Comparison of ENCODE assay signal across 9 cellular contexts in genomic region chr10:61898435-61898778, GRCh38. TPM values are rescaled to one million over a fixed set of nuclear protein-coding genes. Genes with fewer than 3 reads are reported as not detected.
DNase-seq lines count a peak whose midpoint lies in the region; ATAC-seq, FAIRE-seq and TF ChIP-seq lines count a peak whose summit lies in the region.
"Had no signal": no experiment of that assay in that cellular context is flagged by ENCODE, and none has a peak within 500 bp of the region (broad histone marks: within the 10 kb centered on the region; RNA-seq: fewer than 3 reads in every experiment).

No MANE protein-coding gene starts in this region.

- peaks cover 28% of the 10 kb centered on the region for H3K4me1 ChIP-seq in GM12878 (ENCODE audit: control insufficient read depth, insufficient read depth, low read length)
- H3K4me1 ChIP-seq in right lobe of liver = peaks cover 0 to 18% (median 0%) of the 10 kb centered on the region in 4 donors

- TF ChIP-seq CTCF in GM12878 (IDR thresholded peaks at IDR 0.05 in 2 of 3, conservative IDR thresholded peaks at IDR 0.05 in 1 of 3; ENCODE audit: control insufficient read depth in 2 of 3, extremely low read depth in 1 of 3, insufficient read depth in 1 of 3, low read depth in 3 of 3, low read length in 3 of 3) = no peak
- no peak for TF ChIP-seq CTCF in right lobe of liver (IDR thresholded peaks at IDR 0.05)

- H3K9ac ChIP-seq in GM12878 (ENCODE audit: control insufficient read depth, insufficient read depth, low read length) = no peak overlapping the region; the same call in 1 of the 2 replicates

- TF ChIP-seq POLR2A in GM12878 (IDR thresholded peaks at IDR 0.05; ENCODE audit: low read depth, low read length) (no peak), right lobe of liver (IDR thresholded peaks at IDR 0.05) (no peak)

- H3K27ac Mint-ChIP-seq in activated T-cell treated with anti-CD3 and anti-CD28 coated beads, Interleukin-2, amount 50 U/mL, for 24 hours = peak overlapping the region; percentile 20
- H3K27ac Mint-ChIP-seq in stimulated activated memory B cell treated with anti-CD40 and anti-IgM and Interleukin-4, amounts not matched to agents 10 μg/mL and 1 μg/mL and 100 μg/mL, for 72 hours = peak overlapping the region; percentile 100

- SMC1A ChIA-PET in GM12878 (lab: Charles Lee; ENCODE audit: uncharacterized antibody, unreplicated experiment) = interaction anchor here (0.7 to 5.0 kb wide), 9 partner anchors 8 to 348 kb away, joined by 3 to 42 read pairs (median 4); no protein-coding TSS in a partner anchor

- DNase-seq in activated T-cell treated with anti-CD3 and anti-CD28 coated beads, Interleukin-2, amount 50 U/mL, for 24 hours = no peak
- DNase-seq in activated T-cell treated with anti-CD3 and anti-CD28 coated beads, Interleukin-2, amount 50 U/mL, for 1 hour = no peak
- peak; percentile 60 for DNase-seq in NCI-H2171 (lab: John Stamatoyannopoulos, UW)
- DNase-seq in GM12878 (ENCODE audit: low read depth, low spot score) = no peak
- DNase-seq in right lobe of liver = no peak
- DNase-seq: MG63 had no signal

- peak overlapping the region; percentile 90 for H3K4me3 Mint-ChIP-seq in activated T-cell treated with anti-CD3 and anti-CD28 coated beads, Interleukin-2, amount 50 U/mL, for 24 hours
- H3K4me3 Mint-ChIP-seq in stimulated activated memory B cell treated with anti-CD40 and anti-IgM and Interleukin-4, amounts not matched to agents 10 μg/mL and 1 μg/mL and 100 μg/mL, for 72 hours = peak overlapping the region; percentile 93

- POLR2A ChIA-PET in GM12878 (lab: Charles Lee) = interaction anchor here (0.5 to 0.6 kb wide), 2 partner anchors 45 to 1447 kb away, joined by 4 to 6 read pairs; no protein-coding TSS in a partner anchor

- peak overlapping the region; percentile 61 for H2AFZ ChIP-seq in GM12878 (ENCODE audit: control insufficient read depth, low read depth, low read length)

- H3K36me3 Mint-ChIP-seq in activated T-cell treated with anti-CD3 and anti-CD28 coated beads, Interleukin-2, amount 50 U/mL, for 24 hours (ENCODE audit: low read depth) = peaks cover 24% of the 10 kb centered on the region
- peaks cover 8% of the 10 kb centered on the region for H3K36me3 Mint-ChIP-seq in stimulated activated memory B cell treated with anti-CD40 and anti-IgM and Interleukin-4, amounts not matched to agents 10 μg/mL and 1 μg/mL and 100 μg/mL, for 72 hours

- RAD21 ChIA-PET in GM12878 (lab: Charles Lee; ENCODE audit: unreplicated experiment) = interaction anchor here (1.0 to 2.5 kb wide), 5 partner anchors 47 to 346 kb away, joined by 3 to 29 read pairs (median 6); no protein-coding TSS in a partner anchor

- TF ChIP-seq EP300 in GM12878 (IDR thresholded peaks at IDR 0.05; ENCODE audit: borderline replicate concordance in 1 of 2, control insufficient read depth in 1 of 2, low read depth in 2 of 2, low read length in 2 of 2) = no peak

- ATAC-seq in GM12878 = no peak
- no peak for ATAC-seq in stimulated activated memory B cell treated with anti-CD40 and anti-IgM and Interleukin-4, amounts not matched to agents 10 μg/mL and 1 μg/mL and 100 μg/mL, for 72 hours
- no peak for ATAC-seq in HG02885 (IDR thresholded peaks at IDR 0.05; ENCODE audit: poor library complexity, unreplicated experiment)
- no peak for ATAC-seq in right lobe of liver
- ATAC-seq in GM18867 (IDR thresholded peaks at IDR 0.05; ENCODE audit: unreplicated experiment) = no peak

- H3K9me3 ChIP-seq in GM12878 (replicated peaks; ENCODE audit: control insufficient read depth, insufficient read depth, low read length) = no peaks in the 10 kb centered on the region
- H3K9me3 ChIP-seq in right lobe of liver = no peaks in the 10 kb centered on the region
- H3K9me3 ChIP-seq: MG63 had no signal

- FAIRE-seq in GM12878 (lab: Jason Lieb, UNC) = no peak

- peaks cover 28% of the 10 kb centered on the region for H3K79me2 ChIP-seq in GM12878 (ENCODE audit: control insufficient read depth, insufficient read depth, low read length)

- H3K4me1 Mint-ChIP-seq in activated T-cell treated with anti-CD3 and anti-CD28 coated beads, Interleukin-2, amount 50 U/mL, for 24 hours (ENCODE audit: low read depth) = peaks cover 45% of the 10 kb centered on the region
- peaks cover 36% of the 10 kb centered on the region for H3K4me1 Mint-ChIP-seq in stimulated activated memory B cell treated with anti-CD40 and anti-IgM and Interleukin-4, amounts not matched to agents 10 μg/mL and 1 μg/mL and 100 μg/mL, for 72 hours

- no peaks in the 10 kb centered on the region for H3K9me3 Mint-ChIP-seq in activated T-cell treated with anti-CD3 and anti-CD28 coated beads, Interleukin-2, amount 50 U/mL, for 24 hours
- H3K9me3 Mint-ChIP-seq in stimulated activated memory B cell treated with anti-CD40 and anti-IgM and Interleukin-4, amounts not matched to agents 10 μg/mL and 1 μg/mL and 100 μg/mL, for 72 hours = no peaks in the 10 kb centered on the region

- H3K36me3 ChIP-seq in GM12878 (ENCODE audit: control insufficient read depth in 2 of 2, insufficient read depth in 2 of 2, low read length in 1 of 2) = no peaks in the 10 kb centered on the region
- H3K36me3 ChIP-seq in right lobe of liver = no peaks in the 10 kb centered on the region
- H3K36me3 ChIP-seq: MG63 had no signal

- H4K20me1 ChIP-seq in GM12878 (ENCODE audit: control insufficient read depth, insufficient read depth) = no peaks in the 10 kb centered on the region

- TF ChIP-seq RAD21 in GM12878 (IDR thresholded peaks at IDR 0.05; ENCODE audit: insufficient read depth, low read depth, low read length) = no peak

- in situ Hi-C loops in GM12878 (cut with MboI) = loop anchor here (5.0 kb wide), 1 partner anchor 344 kb away; no protein-coding TSS in a partner anchor

- intact Hi-C loops in GM12878 (cut with micrococcal nuclease; ENCODE audit: unreplicated experiment) (no loop called here), right lobe of liver (cut with DNase I) (no loop called here)

- H3K27me3 ChIP-seq in GM12878 (replicated peaks in 1 of 2; ENCODE audit: control insufficient read depth in 2 of 2, insufficient read depth in 2 of 2, low read length in 1 of 2) (no peaks in the 10 kb centered on the region), right lobe of liver (no peaks in the 10 kb centered on the region)
- H3K27me3 ChIP-seq: MG63 had no signal

- H3K4me2 ChIP-seq in GM12878 (ENCODE audit: control insufficient read depth, insufficient read depth) = peak overlapping the region; percentile 91

- H3K27me3 Mint-ChIP-seq in activated T-cell treated with anti-CD3 and anti-CD28 coated beads, Interleukin-2, amount 50 U/mL, for 24 hours = no peaks in the 10 kb centered on the region
- H3K27me3 Mint-ChIP-seq in stimulated activated memory B cell treated with anti-CD40 and anti-IgM and Interleukin-4, amounts not matched to agents 10 μg/mL and 1 μg/mL and 100 μg/mL, for 72 hours = no peaks in the 10 kb centered on the region

- H3K4me3 ChIP-seq in GM12878 (peak overlapping the region; percentile 85; the same call in 1 of the 2 replicates), right lobe of liver (no peak overlapping the region)

- 3% methylated on average over 2 of the region's 2 CpGs for WGBS in GM12878 (ENCODE audit: insufficient coverage, insufficient replicate concordance, low lambda C conversion rate, missing lambda C conversion rate)
- WGBS in right lobe of liver (ENCODE audit: insufficient coverage, low coverage, low lambda C conversion rate, missing lambda C conversion rate) = 53% methylated on average over 2 of the region's 2 CpGs

- H3K27ac ChIP-seq in GM12878 (ENCODE audit: control insufficient read depth, insufficient read depth) (peak overlapping the region; percentile 96), right lobe of liver (peak overlapping the region in 1 of 3 donors; percentile 60)

- no TSS peak for BruUV-seq in GM12878 (replicated peaks; lab: Mats Ljungman, UMichigan)

- CTCF ChIA-PET in GM12878 (lab: Yijun Ruan, JAX) = interaction anchor here (0.9 to 6.1 kb wide), 11 partner anchors 45 to 540 kb away, joined by 3 to 86 read pairs (median 5); no protein-coding TSS in a partner anchor

TF ChIP-seq in GM12878, 131 proteins besides CTCF, POLR2A, EP300 and RAD21:
- TF ChIP-seq MEF2A (IDR thresholded peaks at IDR 0.05; ENCODE audit: insufficient read depth, low read depth, low read length) (no peak), MXI1 (IDR thresholded peaks at IDR 0.05; ENCODE audit: low read depth, low read length) (no peak), MEF2B (IDR thresholded peaks at IDR 0.05; ENCODE audit: partially characterized antibody, poor library complexity, severe bottlenecking) (peak; percentile 46), PKNOX1 (IDR thresholded peaks at IDR 0.05) (peak; percentile 63; the same call in 1 of the 2 replicates)

RNA-seq across cellular contexts. Expression of gene ARID5B, which starts 3.1 kb away (rescaled TPM):
- total RNA-seq in GM12878 (2013; cell fraction: nucleolus; rRNA removed) = 7.5 and 9.3 TPM in 2 replicates
- total RNA-seq in GM12878 (2014; rRNA removed) (5.8 and 6.9 TPM in 2 replicates), GM12878 (2014; rRNA removed; fragmentation: Illumina TruSeq; extraction: Trizol) (6.4 and 7.1 TPM in 2 replicates), GM12878 (2021) (7.4 and 7.5 TPM in 2 replicates), right lobe of liver (10 to 100 TPM in 1 of 6 experiments, 1 to 10 TPM in 5; 2.7 to 10.5 (median 5.3) TPM)
- 6.7 TPM for polyA plus RNA-seq in GM12878 (2011; ENCODE audit: low read depth)
- polyA plus RNA-seq in GM12878 (2011; rRNA removed) (2.4 and 2.8 TPM in 2 replicates), GM12878 (2014; fragmentation: Illumina TruSeq; extraction: Trizol) (3.7 and 4.1 TPM in 2 replicates), GM12878 (2014; fragmentation: Nextera tagmentation; extraction: Ambion mirVana) (1 to 10 TPM; 3.4 to 8.5 TPM), GM12878 (2014; rRNA removed) (2.7 and 3.2 TPM in 2 replicates), GM12878 (2016; fragmentation: Nextera tagmentation; extraction: Ambion mirVana) (1 to 10 TPM; 6.7 to 7.1 TPM)
- 2.0 and 2.3 TPM in 2 replicates for polyA plus RNA-seq in GM12878 (2011; cell fraction: cytosol; rRNA removed)
- 3.7 and 5.0 TPM in 2 replicates for polyA plus RNA-seq in GM12878 (2011; cell fraction: nucleus; rRNA removed)
- 11.6 and 12.8 TPM in 2 replicates for polyA plus RNA-seq in GM12878 (2012)
- 14.8 and 17.5 TPM in 2 replicates for polyA minus RNA-seq in GM12878 (2011; rRNA and poly(A)+ RNA removed)
- 2.5 and 3.7 TPM in 2 replicates for polyA minus RNA-seq in GM12878 (2011; cell fraction: cytosol; rRNA and poly(A)+ RNA removed)
- 16.8 and 33.0 TPM in 2 replicates for polyA minus RNA-seq in GM12878 (2011; cell fraction: nucleus; rRNA and poly(A)+ RNA removed)
